In genomic region chr7:153514006-153514405, GRCh38 we compare ENCODE assay signal across 24 cellular contexts.
"Had no signal": no experiment of that assay in that cellular context is flagged by ENCODE, and none has a peak within 500 bp of the region (broad histone marks: within the 10 kb centered on the region; RNA-seq: fewer than 3 reads in every experiment).

No MANE protein-coding gene starts in this region.

- H3K36me3 ChIP-seq: colonic mucosa, gastroesophageal sphincter, heart left ventricle, left lung, lower lobe of right lung had no signal

- H3K27me3 ChIP-seq: colonic mucosa, foreskin keratinocyte, gastroesophageal sphincter, heart left ventricle, hepatocyte, left lung had no signal

- H3K27ac ChIP-seq: colonic mucosa, epithelial cell of prostate, foreskin keratinocyte, hepatocyte, left lung, lower lobe of right lung had no signal

- H3K4me3 ChIP-seq: colonic mucosa, gastroesophageal sphincter, heart left ventricle, hepatocyte, left lung, lower lobe of right lung, mucosa of descending colon had no signal

- H3K9me3 ChIP-seq: colonic mucosa, gastroesophageal sphincter, lower lobe of right lung had no signal

- FAIRE-seq: endometrium, frontal cortex, kidney had no signal

- DNase-seq: colonic mucosa; cortex of kidney; effector CD8-positive, alpha-beta T cell; effector memory CD8-positive, alpha-beta T cell; endodermal cell; erythroblast; foreskin keratinocyte; heart left ventricle; hypothalamus; immature natural killer cell; islet precursor cell; kidney; kidney glomerular epithelial cell; left colon; left lung; left ventricle myocardium superior; lower lobe of right lung; mesenchymal stem cell; mucosa of descending colon had no signal

- H3K4me1 ChIP-seq: colonic mucosa, heart left ventricle, left lung, lower lobe of right lung had no signal
